Comparison of ENCODE assay signal across 18 cellular contexts in the genomic region with DNA sequence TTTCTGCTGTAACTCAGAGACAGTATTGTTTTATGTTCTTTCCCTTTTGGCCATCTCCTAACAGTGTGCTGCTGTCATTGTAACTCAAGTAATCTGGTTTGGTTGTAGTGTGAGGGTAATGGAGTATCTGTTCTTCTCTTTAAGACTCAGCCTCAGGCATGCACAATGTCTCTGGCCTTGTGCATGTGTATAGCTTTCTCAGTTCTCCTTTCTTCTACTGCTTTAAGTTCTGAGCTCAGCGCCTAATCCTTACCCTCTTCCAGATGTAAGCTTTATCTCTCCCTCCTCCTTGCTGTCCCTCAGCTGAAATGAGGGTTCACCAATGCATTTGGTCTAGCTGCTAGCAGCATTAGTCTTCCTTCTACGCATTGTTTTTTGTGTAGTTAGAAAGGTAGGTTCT.
"Had no signal": no experiment of that assay in that cellular context is flagged by ENCODE, and none has a peak within 500 bp of the region (broad histone marks: within the 10 kb centered on the region; RNA-seq: fewer than 3 reads in every experiment).

No MANE protein-coding gene starts in this region.

- H3K4me3 ChIP-seq: adrenal gland, heart left ventricle, lower lobe of right lung, prostate gland, stomach, testis, upper lobe of right lung had no signal

- H3K27ac ChIP-seq: adrenal gland, epithelial cell of prostate, heart left ventricle, lower lobe of right lung, prostate gland, stomach, testis, upper lobe of right lung, WERI-Rb-1 had no signal

- DNase-seq: activated CD4-positive, alpha-beta memory T cell treated with anti-CD3 and anti-CD28 coated beads, Interleukin-2, amount 10 ng/mL, durations not matched to agents 7 days and 5 days; activated CD4-positive, alpha-beta T cell treated with anti-CD3 and anti-CD28 coated beads for 4 hours; activated effector memory CD4-positive, alpha-beta T cell treated with anti-CD3 and anti-CD28 coated beads, Interleukin-2, amount 50 U/mL, for 16 hours; activated T-cell treated with anti-CD3 and anti-CD28 coated beads, Interleukin-2, amount 50 U/mL, for 48 hours; adrenal gland; dermis blood vessel endothelial cell; heart left ventricle; lower lobe of right lung; nephron progenitor cell; right cardiac atrium; small intestine; stomach; testis; upper lobe of right lung; WERI-Rb-1 had no signal

- H3K4me1 ChIP-seq: adrenal gland, heart left ventricle, lower lobe of right lung, prostate gland, testis, upper lobe of right lung had no signal

- H3K9me3 ChIP-seq: adrenal gland, lower lobe of right lung, prostate gland, testis, upper lobe of right lung had no signal

- H3K36me3 ChIP-seq: adrenal gland, heart left ventricle, lower lobe of right lung, prostate gland, stomach, upper lobe of right lung, WERI-Rb-1 had no signal

- ATAC-seq: heart left ventricle, lower lobe of right lung, right cardiac atrium, upper lobe of right lung had no signal

- H3K27me3 ChIP-seq: adrenal gland, heart left ventricle, stomach, testis, upper lobe of right lung had no signal

- FAIRE-seq: frontal cortex, small intestine had no signal
